In genomic region chr7:85175217-85175616, GRCh38 we compare ENCODE assay signal across 18 cellular contexts. TPM values are rescaled to one million over a fixed set of nuclear protein-coding genes. Genes with fewer than 3 reads are reported as not detected.
"Had no signal": no experiment of that assay in that cellular context is flagged by ENCODE, and none has a peak within 500 bp of the region (broad histone marks: within the 10 kb centered on the region; RNA-seq: fewer than 3 reads in every experiment).

No MANE protein-coding gene starts in this region.

- H3K4me3 Mint-ChIP-seq: activated naive CD8-positive, alpha-beta T cell; nephron; stimulated activated naive B cell treated with anti-CD40 and anti-IgM and Interleukin-4, amounts not matched to agents 10 μg/mL and 1 μg/mL and 100 μg/mL, for 72 hours had no signal

- DNase-seq: activated CD4-positive, alpha-beta T cell treated with anti-CD3 and anti-CD28 coated beads, Interleukin-2, amount 50 U/mL, for 48 hours; amniotic stem cell; brain microvascular endothelial cell; effector CD4-positive, alpha-beta T cell; hypothalamus; islet precursor cell; left colon; lower lobe of right lung; nucleus accumbens; spleen; stimulated activated CD4-positive, alpha-beta T cell treated with anti-CD3 and anti-CD28 coated beads, Interleukin-4, amount 100 ng/mL, for 4 hours; stimulated activated naive B cell treated with anti-CD40 and anti-IgM and Interleukin-4, amounts not matched to agents 10 μg/mL and 1 μg/mL and 100 μg/mL, for 72 hours; upper lobe of right lung; WERI-Rb-1 had no signal

- H3K27me3 Mint-ChIP-seq: activated naive CD8-positive, alpha-beta T cell; stimulated activated naive B cell treated with anti-CD40 and anti-IgM and Interleukin-4, amounts not matched to agents 10 μg/mL and 1 μg/mL and 100 μg/mL, for 72 hours had no signal

- H3K27ac ChIP-seq: brain microvascular endothelial cell, coronary artery, lower lobe of right lung, spleen, upper lobe of right lung, WERI-Rb-1 had no signal

- H3K27ac Mint-ChIP-seq: activated naive CD8-positive, alpha-beta T cell; nephron; stimulated activated naive B cell treated with anti-CD40 and anti-IgM and Interleukin-4, amounts not matched to agents 10 μg/mL and 1 μg/mL and 100 μg/mL, for 72 hours had no signal

- ATAC-seq: left colon; lower lobe of right lung; stimulated activated naive B cell treated with anti-CD40 and anti-IgM and Interleukin-4, amounts not matched to agents 10 μg/mL and 1 μg/mL and 100 μg/mL, for 72 hours; upper lobe of right lung had no signal

- H3K27me3 ChIP-seq: brain microvascular endothelial cell, spleen, upper lobe of right lung had no signal

- H3K36me3 Mint-ChIP-seq: activated naive CD8-positive, alpha-beta T cell had no signal

- H3K36me3 ChIP-seq: brain microvascular endothelial cell, lower lobe of right lung, upper lobe of right lung, WERI-Rb-1 had no signal

- H3K4me3 ChIP-seq: coronary artery, lower lobe of right lung, spleen, upper lobe of right lung had no signal

- H3K9me3 ChIP-seq: upper lobe of right lung had no signal

- H3K4me1 ChIP-seq: lower lobe of right lung, spleen, upper lobe of right lung had no signal

RNA-seq across cellular contexts. Expression of gene SEMA3D, which starts 11.6 kb away (rescaled TPM):
- total RNA-seq: T-helper 2 cell treated with Interferon-gamma antibody and Interleukin-4, amounts not matched to agents 100 ng/mL and 5 ng/mL, for 36 hours had no signal
